In the genomic region with DNA sequence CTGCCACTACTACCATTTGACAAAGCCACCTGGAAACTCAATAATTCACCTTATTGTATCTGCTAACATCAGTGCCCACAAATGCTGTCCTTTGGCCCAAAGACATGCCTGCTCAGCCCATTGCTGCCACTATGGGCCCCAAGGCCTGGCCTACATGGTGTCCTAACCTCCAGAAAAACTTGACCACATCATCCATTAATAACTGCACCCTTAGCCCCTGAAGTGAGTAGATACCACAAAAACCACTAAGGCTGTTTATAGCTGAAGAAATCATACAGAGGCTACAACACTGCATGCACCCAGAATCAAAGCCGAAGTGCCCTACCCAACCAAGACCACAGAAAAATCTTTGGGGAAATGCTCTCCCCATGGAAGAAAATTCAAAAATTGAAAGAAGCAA, we compare ENCODE assay signal across 28 cellular contexts.
"Had no signal": no experiment of that assay in that cellular context is flagged by ENCODE, and none has a peak within 500 bp of the region (broad histone marks: within the 10 kb centered on the region; RNA-seq: fewer than 3 reads in every experiment).

No MANE protein-coding gene starts in this region.

- H3K9me3 ChIP-seq: lower lobe of right lung, pancreas, suprapubic skin, thyroid gland, upper lobe of left lung, uterus had no signal

- H3K4me3 Mint-ChIP-seq: endodermal cell; memory B cell; naive B cell; nephron; stimulated activated effector memory CD8-positive, alpha-beta T cell treated with anti-CD3 and anti-CD28 coated beads, Interleukin-12 subunit alpha, Interleukin-12 subunit beta, amount 100 ng/mL, for 72 hours had no signal

- H3K79me2 ChIP-seq: hepatocyte had no signal

- H3K27ac Mint-ChIP-seq: endodermal cell; memory B cell; naive B cell; nephron; progenitor cell of endocrine pancreas; stimulated activated effector memory CD8-positive, alpha-beta T cell treated with anti-CD3 and anti-CD28 coated beads, Interleukin-12 subunit alpha, Interleukin-12 subunit beta, amount 100 ng/mL, for 72 hours had no signal

- H3K27ac ChIP-seq: hepatocyte, left ventricle myocardium inferior, lower lobe of right lung, pancreas, suprapubic skin, thyroid gland, upper lobe of left lung, uterus had no signal

- H3K4me2 ChIP-seq: hepatocyte, smooth muscle cell had no signal

- H3K27me3 Mint-ChIP-seq: memory B cell, naive B cell, progenitor cell of endocrine pancreas had no signal

- DNase-seq: effector CD4-positive, alpha-beta T cell; endodermal cell; erythroblast; foreskin melanocyte; head of caudate nucleus; kidney; left cardiac atrium; left ventricle myocardium inferior; lower lobe of right lung; midbrain; naive B cell; occipital lobe; pancreas; right cardiac atrium; stimulated activated CD4-positive, alpha-beta T cell treated with anti-CD3 and anti-CD28 coated beads, Interleukin-4, amount 100 ng/mL, for 1 hour; stimulated activated CD8-positive, alpha-beta memory T cell treated with anti-CD3 and anti-CD28 coated beads, Interleukin-4, amount 100 ng/mL, for 48 hours; stimulated activated naive CD8-positive, alpha-beta T cell treated with anti-CD3 and anti-CD28 coated beads, Interleukin-15, Interleukin-2, amounts not matched to agents 100 U/mL and 50 U/mL, for 24 hours; thyroid gland; upper lobe of left lung; uterus had no signal

- FAIRE-seq: endothelial cell of umbilical vein had no signal

- H3K4me1 ChIP-seq: left ventricle myocardium inferior, lower lobe of right lung, pancreas, suprapubic skin, thyroid gland, upper lobe of left lung, uterus had no signal

- H2AFZ ChIP-seq: hepatocyte had no signal

- H3K36me3 Mint-ChIP-seq: memory B cell; naive B cell; stimulated activated effector memory CD8-positive, alpha-beta T cell treated with anti-CD3 and anti-CD28 coated beads, Interleukin-12 subunit alpha, Interleukin-12 subunit beta, amount 100 ng/mL, for 72 hours had no signal

- H3K4me3 ChIP-seq: hepatocyte, left ventricle myocardium inferior, lower lobe of right lung, pancreas, smooth muscle cell, suprapubic skin, thyroid gland, upper lobe of left lung, uterus had no signal

- H3K4me1 Mint-ChIP-seq: endodermal cell, memory B cell, naive B cell, nephron had no signal

- H3K27me3 ChIP-seq: hepatocyte, pancreas, suprapubic skin, thyroid gland, upper lobe of left lung, uterus had no signal

- ATAC-seq: left cardiac atrium; pancreas; right cardiac atrium; stimulated activated naive CD8-positive, alpha-beta T cell treated with anti-CD3 and anti-CD28 coated beads, Interleukin-15, Interleukin-2, amounts not matched to agents 100 U/mL and 50 U/mL, for 24 hours had no signal

- H3K36me3 ChIP-seq: left ventricle myocardium inferior, lower lobe of right lung, pancreas, suprapubic skin, thyroid gland, upper lobe of left lung, uterus had no signal
